In the genomic region with DNA sequence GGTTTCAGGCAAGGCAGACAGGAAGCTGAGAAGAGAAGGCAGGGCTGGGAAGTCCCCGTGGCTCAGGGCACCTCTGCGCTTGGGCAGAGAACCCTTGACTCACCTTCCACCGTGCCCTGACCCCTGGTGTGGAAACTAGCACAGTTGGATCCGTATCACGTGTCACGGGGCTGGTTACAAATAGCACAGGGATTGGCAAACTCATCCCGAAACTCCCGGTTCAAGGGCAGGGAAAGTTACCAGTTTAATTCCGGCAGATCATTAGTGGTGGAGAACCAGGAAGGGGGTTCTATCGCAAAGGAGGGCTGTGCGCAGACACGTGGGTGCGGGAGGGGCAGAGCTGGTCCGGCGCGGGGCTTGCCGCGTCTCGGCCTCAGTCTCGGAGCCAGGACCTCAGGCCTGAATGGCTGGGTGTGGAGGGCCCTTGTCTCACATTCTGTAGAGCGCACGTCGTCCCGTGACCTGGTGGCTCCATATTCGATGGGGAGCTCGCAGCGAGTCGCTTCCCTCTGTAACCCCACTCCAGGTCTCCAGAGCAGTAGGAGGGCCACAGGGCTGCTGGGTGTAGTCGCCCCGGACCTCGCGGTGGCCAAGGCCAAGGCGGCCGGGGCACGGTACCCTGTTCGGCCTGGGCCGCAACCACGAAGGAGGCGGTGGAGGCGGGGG, we compare ENCODE assay signal across 8 cellular contexts. TPM values are rescaled to one million over a fixed set of nuclear protein-coding genes. Genes with fewer than 3 reads are reported as not detected.
DNase-seq lines count a peak whose midpoint lies in the region; ATAC-seq and TF ChIP-seq lines count a peak whose summit lies in the region.

No MANE protein-coding gene starts in this region.

- H3K36me3 Mint-ChIP-seq in naive B cell: peaks cover 0 to 10% of the 10 kb centered on the region in 2 donors

- no peak overlapping the region for H3K27ac Mint-ChIP-seq in naive B cell

- TF ChIP-seq CTCF in vagina (IDR thresholded peaks at IDR 0.05): no peak

- DNase-seq in stimulated activated CD4-positive, alpha-beta T cell treated with anti-CD3 and anti-CD28 coated beads, Interleukin-15, amount 100 ng/mL, for 24 hours: peak; percentile 35
- no peak for DNase-seq in stimulated activated CD4-positive, alpha-beta T cell treated with anti-CD3 and anti-CD28 coated beads, Interleukin-4, amount 100 ng/mL, for 24 hours
- DNase-seq in naive B cell: no peak
- DNase-seq in vagina (ENCODE audit: extremely low spot score in 2 of 2): no peak
- DNase-seq in NCI-H774 (lab: John Stamatoyannopoulos, UW): no peak
- DNase-seq in cerebellar cortex (ENCODE audit: low spot score): no peak

- H3K4me1 Mint-ChIP-seq in naive B cell: peaks cover 10 to 13% (median 12%) of the 10 kb centered on the region in 3 donors

- peaks cover 0 to 3% of the 10 kb centered on the region in 2 donors for H3K9me3 ChIP-seq in esophagus (ENCODE audit: control insufficient read depth in 2 of 2, insufficient read depth in 1 of 2, low read depth in 1 of 2, low read length in 1 of 2)
- no peaks in the 10 kb centered on the region for H3K9me3 ChIP-seq in vagina

- H3K27ac ChIP-seq in esophagus (ENCODE audit: low read depth in 2 of 2, low read length in 1 of 2) (peak overlapping the region; percentile 1 to 81), vagina (no peak overlapping the region)

- peak overlapping the region in 5 of 8 donors; percentile 24 to 56 (median 30) for H3K4me3 Mint-ChIP-seq in naive B cell

- peak overlapping the region; percentile 58 to 80 for H3K4me3 ChIP-seq in esophagus (ENCODE audit: low read depth in 1 of 2, low read length in 2 of 2)
- peak overlapping the region; percentile 40 to 52 for H3K4me3 ChIP-seq in vagina

- ATAC-seq in naive B cell (ENCODE audit: low read depth in 2 of 2): no peak
- ATAC-seq in GM18870 (IDR thresholded peaks at IDR 0.05; ENCODE audit: unreplicated experiment): no peak

- no peak for TF ChIP-seq POLR2A in vagina (IDR thresholded peaks at IDR 0.05)

- intact Hi-C loops in vagina (cut with DNase I): no loop called here

- H3K4me1 ChIP-seq in esophagus (ENCODE audit: control insufficient read depth in 2 of 2, insufficient read depth in 2 of 2, low read length in 1 of 2) (peaks cover 0 to 4% of the 10 kb centered on the region in 2 donors), vagina (peaks cover 10% of the 10 kb centered on the region)

- 39 to 48% methylated on average over 36 to 40 of the region's 40 CpGs for WGBS in esophagus, 2 donors

- H3K36me3 ChIP-seq in esophagus (ENCODE audit: control insufficient read depth in 2 of 2, insufficient read depth in 2 of 2, low read length in 1 of 2) (no peaks in the 10 kb centered on the region), vagina (no peaks in the 10 kb centered on the region)

- peaks cover 0 to 11% (median 2%) of the 10 kb centered on the region in 7 donors for H3K9me3 Mint-ChIP-seq in naive B cell

- H3K27me3 ChIP-seq in esophagus (ENCODE audit: control insufficient read depth in 1 of 2, insufficient read depth in 2 of 2, low read length in 2 of 2) (no peaks in the 10 kb centered on the region), vagina (no peaks in the 10 kb centered on the region)

- H3K27me3 Mint-ChIP-seq in naive B cell: peaks cover 64 to 70% (median 66%) of the 10 kb centered on the region in 3 donors

RNA-seq across cellular contexts. Expression of a gene that starts 0.8 kb away (rescaled TPM):
- polyA plus RNA-seq in esophagus (1 to 10 TPM; 3.6 to 5.6 TPM), naive B cell (ENCODE audit: low read depth in 6 of 6) (not detected)
- total RNA-seq in vagina: not detected

RNA-seq across cellular contexts. Expression of a gene that starts 53.4 kb away (rescaled TPM):
- polyA plus RNA-seq in esophagus (not detected), naive B cell (ENCODE audit: low read depth in 6 of 6) (not detected)
- total RNA-seq in vagina: not detected

Comparison
In these comparisons a context has a peak if more than half of its experiments do, and no peak if none do; other contexts are left out.
1. RNA of a gene that starts 0.8 kb away (polyA plus RNA-seq): 3.6 to 5.6 TPM in esophagus; not detected in naive B cell; every median in the first group is over 4 times any median in the second.